Comparison of ENCODE assay signal across 8 cellular contexts in genomic region chr9:88106492-88106891, GRCh38. TPM values are rescaled to one million over a fixed set of nuclear protein-coding genes. Genes with fewer than 3 reads are reported as not detected.
A peak's percentile ranks its signal among the peaks of the same experiment; 100 is the strongest.
DNase-seq lines count a peak whose midpoint lies in the region; ATAC-seq and TF ChIP-seq lines count a peak whose summit lies in the region.

No MANE protein-coding gene starts in this region.

- no peak overlapping the region for H2BK120ac ChIP-seq in mesenchymal stem cell (ENCODE audit: low read depth, low read length)

- H3K4me2 ChIP-seq in mesenchymal stem cell (ENCODE audit: low read length, poor library complexity, severe bottlenecking), result no peak overlapping the region

- H3K36me3 ChIP-seq in brain microvascular endothelial cell (replicated peaks) (no peaks in the 10 kb centered on the region), mesenchymal stem cell (ENCODE audit: control insufficient read depth in 1 of 2, insufficient read depth in 2 of 2, low read depth in 1 of 2, low read length in 2 of 2) (no peaks in the 10 kb centered on the region)

- H4K8ac ChIP-seq in mesenchymal stem cell (ENCODE audit: low read length), result no peak overlapping the region

- H3K4me3 ChIP-seq in brain microvascular endothelial cell (ENCODE audit: low read depth, low read length), result no peak overlapping the region
- no peak overlapping the region for H3K4me3 ChIP-seq in mesenchymal stem cell (ENCODE audit: insufficient read depth in 1 of 2, low read depth in 1 of 2, low read length in 2 of 2)

- H2AFZ ChIP-seq in mesenchymal stem cell (ENCODE audit: low read depth, low read length), result no peak overlapping the region

- DNase-seq in Daoy (ENCODE audit: low read depth) (peak; percentile 35), brain microvascular endothelial cell (no peak), mesenchymal stem cell (peak; percentile 25)

- H2AK5ac ChIP-seq in mesenchymal stem cell (ENCODE audit: low read length, severe bottlenecking), result no peak overlapping the region

- ATAC-seq in HG02938 (IDR thresholded peaks at IDR 0.05; ENCODE audit: unreplicated experiment) (no peak), HG03196 (IDR thresholded peaks at IDR 0.05; ENCODE audit: unreplicated experiment) (no peak), GM21528 (IDR thresholded peaks at IDR 0.05; ENCODE audit: low FRiP score, unreplicated experiment) (no peak), HG02623 (IDR thresholded peaks at IDR 0.05; ENCODE audit: unreplicated experiment) (no peak)

- H3K4me1 ChIP-seq in mesenchymal stem cell (ENCODE audit: control insufficient read depth, insufficient read depth, low read depth, low read length), result no peaks in the 10 kb centered on the region

- TF ChIP-seq CTCF in LNCAP (IDR thresholded peaks at IDR 0.05), result peak; percentile 71
- TF ChIP-seq CTCF in brain microvascular endothelial cell (IDR thresholded peaks at IDR 0.05; ENCODE audit: low read depth, low read length, missing control alignments), result peak; percentile 54

- H3K27ac ChIP-seq in brain microvascular endothelial cell, result no peak overlapping the region
- no peak overlapping the region for H3K27ac ChIP-seq in mesenchymal stem cell (ENCODE audit: low read length, poor library complexity, severe bottlenecking)

- no peak overlapping the region for H3K23ac ChIP-seq in mesenchymal stem cell (ENCODE audit: low read length in 2 of 2)

- in situ Hi-C loops in brain microvascular endothelial cell (cut with HindIII; ENCODE audit: low pct_ligation_motif_present, low sequenced_read_pairs), result no loop called here

- H2BK12ac ChIP-seq in mesenchymal stem cell (ENCODE audit: low read length in 2 of 2), result no peak overlapping the region

- H3K9ac ChIP-seq in mesenchymal stem cell (ENCODE audit: low read length), result no peak overlapping the region

- H3K27me3 ChIP-seq in brain microvascular endothelial cell (replicated peaks) (no peaks in the 10 kb centered on the region), mesenchymal stem cell (ENCODE audit: control insufficient read depth in 1 of 2, insufficient read depth in 1 of 2, low read length in 2 of 2) (peaks cover 0 to 30% of the 10 kb centered on the region in 2 experiments)

- H3K18ac ChIP-seq in mesenchymal stem cell (ENCODE audit: low read depth in 1 of 2, low read length in 2 of 2), result no peak overlapping the region

- H3K79me1 ChIP-seq in mesenchymal stem cell (replicated peaks; ENCODE audit: low read length, poor library complexity, severe bottlenecking), result no peaks in the 10 kb centered on the region

- no peak overlapping the region for H4K91ac ChIP-seq in mesenchymal stem cell (ENCODE audit: low read length)

- H3K14ac ChIP-seq in mesenchymal stem cell (ENCODE audit: low read length in 2 of 2), result no peak overlapping the region

- H3K9me3 ChIP-seq in mesenchymal stem cell (ENCODE audit: control insufficient read depth, low read length), result no peaks in the 10 kb centered on the region

- no peak overlapping the region for H2BK5ac ChIP-seq in mesenchymal stem cell (ENCODE audit: low read depth, low read length, poor library complexity, severe bottlenecking)

- H3K4ac ChIP-seq in mesenchymal stem cell (ENCODE audit: low read depth in 1 of 2, low read length in 2 of 2), result no peak overlapping the region

- WGBS in mesenchymal stem cell, result 50% methylated on average over 2 of the region's 4 CpGs

- no peak overlapping the region for H2BK15ac ChIP-seq in mesenchymal stem cell (ENCODE audit: low read depth, poor library complexity, severe bottlenecking)

RNA-seq across cellular contexts. Expression of gene SPATA31C2, which starts 31.8 kb away (rescaled TPM):
- not detected in 2 replicates for total RNA-seq in Daoy (2014; rRNA removed; shearing (Covaris generic))
- not detected for polyA plus RNA-seq in mesenchymal stem cell (2013, experiment 1 of 2)
- polyA plus RNA-seq in mesenchymal stem cell (2013, experiment 2 of 2), result not detected
